In the genomic region with DNA sequence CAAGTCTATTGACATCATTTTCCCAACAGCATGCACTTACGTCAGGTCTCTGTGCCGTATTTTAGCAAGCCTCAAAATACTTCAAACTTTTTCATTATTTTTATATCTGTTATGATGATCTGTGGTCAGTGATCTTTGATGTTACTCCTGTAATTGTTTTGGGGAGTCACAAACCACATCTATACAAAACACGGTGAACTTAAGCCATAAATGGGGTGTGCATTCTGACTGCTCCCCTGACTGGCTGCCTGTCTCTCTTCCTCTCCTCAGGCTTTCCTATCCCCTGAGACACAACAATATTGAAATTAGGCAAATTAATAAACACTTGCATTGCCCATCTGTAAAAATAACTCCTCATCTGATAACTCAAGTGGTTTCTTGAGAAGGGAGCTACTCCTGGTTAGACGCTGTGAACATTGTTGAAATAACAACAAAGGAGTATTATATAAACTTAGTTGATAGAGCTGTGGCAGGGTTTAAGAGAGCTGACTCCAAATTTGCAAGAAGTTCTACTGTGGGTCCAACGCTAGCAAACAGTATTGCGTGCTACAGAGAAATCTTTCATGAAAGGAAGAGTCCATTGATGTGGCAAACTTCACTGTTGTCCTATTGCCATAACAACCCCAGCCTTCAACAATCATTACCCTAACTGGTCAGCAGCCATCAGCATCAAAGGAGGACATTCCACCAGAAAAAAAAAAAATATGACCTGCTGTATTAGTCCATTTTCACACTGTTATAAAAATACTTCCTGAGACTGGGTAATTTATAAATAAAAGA, we compare ENCODE assay signal across 5 cellular contexts.
"Had no signal": no experiment of that assay in that cellular context is flagged by ENCODE, and none has a peak within 500 bp of the region (broad histone marks: within the 10 kb centered on the region; RNA-seq: fewer than 3 reads in every experiment).

No MANE protein-coding gene starts in this region.

- ATAC-seq: GM23338, K562 had no signal

- H3K4me3 ChIP-seq: GM23338, K562 had no signal

- H3K27ac Mint-ChIP-seq: GM23338, H9 had no signal

- H3K4me3 Mint-ChIP-seq: GM23338, H9 had no signal

- DNase-seq: H9, HCEC 1CT, IMR-90 had no signal
